ENCODE assay signal across 23 cellular contexts in the genomic region with DNA sequence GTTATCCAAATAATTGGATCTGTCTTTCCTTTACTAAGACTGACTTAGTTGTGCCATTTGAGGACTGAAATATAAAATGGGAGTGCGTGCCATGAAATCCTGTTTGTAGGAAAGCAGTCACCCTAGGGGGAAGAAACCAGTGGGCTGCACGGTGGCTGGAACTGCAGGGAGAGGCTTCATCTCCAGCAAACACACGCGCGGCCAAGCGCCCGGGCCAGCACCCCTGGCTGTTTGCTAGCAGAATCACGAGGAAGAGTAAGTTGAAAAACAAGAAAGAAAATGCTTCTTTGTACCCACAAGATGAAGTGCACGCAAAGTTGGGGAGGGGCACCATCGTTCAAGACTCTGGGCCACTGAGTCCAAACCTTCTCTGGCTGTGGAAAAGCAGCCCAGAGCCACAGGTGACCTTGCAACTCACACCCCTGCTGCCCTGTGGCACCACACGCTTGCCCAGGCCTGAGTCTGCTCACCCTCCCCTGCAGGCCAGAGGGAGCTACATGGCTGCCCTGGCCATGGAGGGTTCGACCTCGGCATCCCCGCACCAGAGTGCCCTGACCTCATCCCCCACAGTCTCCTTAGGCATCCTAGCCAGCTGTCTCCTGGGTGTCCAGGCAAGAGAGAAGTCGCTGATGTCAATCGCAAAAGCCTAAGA. TPM values are rescaled to one million over a fixed set of nuclear protein-coding genes. Genes with fewer than 3 reads are reported as not detected.
"Had no signal": no experiment of that assay in that cellular context is flagged by ENCODE, and none has a peak within 500 bp of the region (broad histone marks: within the 10 kb centered on the region; RNA-seq: fewer than 3 reads in every experiment).

No MANE protein-coding gene starts in this region.

- ATAC-seq: effector memory CD8-positive, alpha-beta T cell; mucosa of descending colon; natural killer cell; psoas muscle had no signal

- H3K36me3 ChIP-seq: esophagus squamous epithelium, neural progenitor cell, right lobe of liver, spleen, stomach, thoracic aorta, transverse colon had no signal

- DNase-seq: cerebellar nuclear complex; effector memory CD8-positive, alpha-beta T cell; esophagus squamous epithelium; foreskin fibroblast; head of caudate nucleus; hypothalamus; kidney glomerular epithelial cell; mucosa of descending colon; natural killer cell; occipital lobe; psoas muscle; retina; right lobe of liver; spleen; stimulated activated CD4-positive, alpha-beta T cell treated with anti-CD3 and anti-CD28 coated beads, Interleukin-15, amount 100 ng/mL, for 24 hours; stimulated activated CD4-positive, alpha-beta T cell treated with anti-CD3 and anti-CD28 coated beads, Interleukin-1b, Interleukin-23, amount 100 ng/mL, for 48 hours; stimulated activated CD4-positive, alpha-beta T cell treated with anti-CD3 and anti-CD28 coated beads, Interleukin-4, amount 100 ng/mL, for 24 hours; stimulated activated naive CD4-positive, alpha-beta T cell; substantia nigra; transverse colon had no signal

- H3K9ac ChIP-seq: neural progenitor cell had no signal

- H3K27ac ChIP-seq: esophagus squamous epithelium, neural progenitor cell, psoas muscle, right lobe of liver, spleen, thoracic aorta, transverse colon had no signal

- H3K4me2 ChIP-seq: neural progenitor cell had no signal

- H3K4me3 ChIP-seq: esophagus squamous epithelium, mucosa of descending colon, neural progenitor cell, psoas muscle, right lobe of liver, spleen, stomach, thoracic aorta, transverse colon had no signal

- H3K4me1 ChIP-seq: esophagus squamous epithelium, neural progenitor cell, psoas muscle, right lobe of liver, spleen, transverse colon had no signal

- H2AFZ ChIP-seq: neural progenitor cell had no signal

- H3K9me3 ChIP-seq: psoas muscle, right lobe of liver, thoracic aorta, transverse colon had no signal

- H3K27me3 ChIP-seq: esophagus squamous epithelium, neural progenitor cell, right lobe of liver, spleen, transverse colon had no signal

RNA-seq across cellular contexts. Expression of gene IRX2, which starts 55.2 kb away (rescaled TPM):
- total RNA-seq: natural killer cell, occipital lobe, right lobe of liver, transverse colon had no signal
